Comparison of ENCODE assay signal across 1 cellular context in genomic region chr1:19384113-19384512, GRCh38.
TF ChIP-seq lines count a peak whose summit lies in the region.

No MANE protein-coding gene starts in this region.

TF ChIP-seq in HEK293, 187 proteins besides CTCF, POLR2A, EP300 and RAD21 (continued from another document):
- TF ChIP-seq PRDM2 (tag by site-specific recombination; IDR thresholded peaks at IDR 0.05; ENCODE audit: borderline replicate concordance) (no peak), ZNF48 (tag by site-specific recombination; IDR thresholded peaks at IDR 0.05) (no peak), BCL11B (tag by site-specific recombination; IDR thresholded peaks at IDR 0.05; ENCODE audit: low read depth) (no peak), ZNF660 (tag by site-specific recombination; IDR thresholded peaks at IDR 0.05) (peak; percentile 31; the same call in 1 of the 2 replicates), ZNF423 (tag by site-specific recombination; IDR thresholded peaks at IDR 0.05) (0 out of 2 replicates have a peak, but pooled peaks have one; percentile 8), KLF10 (tag by site-specific recombination; IDR thresholded peaks at IDR 0.05) (no peak), TSHZ1 (tag by site-specific recombination; IDR thresholded peaks at IDR 0.05; ENCODE audit: borderline replicate concordance) (no peak), ZSCAN16 (tag by site-specific recombination; IDR thresholded peaks at IDR 0.05) (no peak), GLIS1 (tag by site-specific recombination; IDR thresholded peaks at IDR 0.05) (peak; percentile 19; the same call in 1 of the 2 replicates), ZNF626 (tag by site-specific recombination; IDR thresholded peaks at IDR 0.05) (no peak), ZBTB10 (tag by site-specific recombination; IDR thresholded peaks at IDR 0.05) (no peak), MYNN (tag by site-specific recombination; IDR thresholded peaks at IDR 0.05; ENCODE audit: borderline replicate concordance) (no peak)
TF ChIP-seq in HEK293: peak in this region for 23.
